18 cellular contexts compared by ENCODE assay signal in genomic region chr1:214664656-214665433, GRCh38.
"Had no signal": no experiment of that assay in that cellular context is flagged by ENCODE, and none has a peak within 500 bp of the region (broad histone marks: within the 10 kb centered on the region; RNA-seq: fewer than 3 reads in every experiment).

No MANE protein-coding gene starts in this region.

- H3K4me3 Mint-ChIP-seq: endodermal cell; naive thymus-derived CD8-positive, alpha-beta T cell; neural progenitor cell had no signal

- H3K4me1 ChIP-seq: heart left ventricle, neural progenitor cell, right atrium auricular region, sigmoid colon had no signal

- H3K27me3 ChIP-seq: heart left ventricle, neural progenitor cell, ovary, right atrium auricular region, sigmoid colon had no signal

- H3K27me3 Mint-ChIP-seq: naive thymus-derived CD8-positive, alpha-beta T cell had no signal

- ATAC-seq: heart left ventricle; mucosa of descending colon; naive thymus-derived CD8-positive, alpha-beta T cell had no signal

- H3K36me3 ChIP-seq: heart left ventricle, ovary, right atrium auricular region, sigmoid colon had no signal

- H3K4me3 ChIP-seq: coronary artery, heart left ventricle, mucosa of descending colon, neural progenitor cell, ovary, right atrium auricular region, sigmoid colon had no signal

- H3K4me2 ChIP-seq: neural progenitor cell had no signal

- H2AFZ ChIP-seq: neural progenitor cell had no signal

- H3K9me3 ChIP-seq: heart left ventricle, mucosa of descending colon, ovary, right atrium auricular region, sigmoid colon had no signal

- DNase-seq: effector CD4-positive, alpha-beta T cell; endodermal cell; heart left ventricle; hippocampal formation; kidney glomerular epithelial cell; mammary epithelial cell; mucosa of descending colon; naive thymus-derived CD8-positive, alpha-beta T cell; nucleus accumbens; ovary; sigmoid colon; small intestine; stimulated activated CD4-positive, alpha-beta T cell treated with anti-CD3 and anti-CD28 coated beads, Interleukin-12 subunit alpha, Interleukin-12 subunit beta, amount 100 ng/mL, for 4 hours; stimulated activated naive CD4-positive, alpha-beta T cell; trophoblast cell had no signal

- H3K9me3 Mint-ChIP-seq: endodermal cell; naive thymus-derived CD8-positive, alpha-beta T cell; neural progenitor cell had no signal

- H3K9ac ChIP-seq: neural progenitor cell had no signal

- H3K27ac Mint-ChIP-seq: endodermal cell, neural progenitor cell had no signal

- H3K27ac ChIP-seq: coronary artery, heart left ventricle, neural progenitor cell, ovary, right atrium auricular region, sigmoid colon had no signal
